In the genomic region with DNA sequence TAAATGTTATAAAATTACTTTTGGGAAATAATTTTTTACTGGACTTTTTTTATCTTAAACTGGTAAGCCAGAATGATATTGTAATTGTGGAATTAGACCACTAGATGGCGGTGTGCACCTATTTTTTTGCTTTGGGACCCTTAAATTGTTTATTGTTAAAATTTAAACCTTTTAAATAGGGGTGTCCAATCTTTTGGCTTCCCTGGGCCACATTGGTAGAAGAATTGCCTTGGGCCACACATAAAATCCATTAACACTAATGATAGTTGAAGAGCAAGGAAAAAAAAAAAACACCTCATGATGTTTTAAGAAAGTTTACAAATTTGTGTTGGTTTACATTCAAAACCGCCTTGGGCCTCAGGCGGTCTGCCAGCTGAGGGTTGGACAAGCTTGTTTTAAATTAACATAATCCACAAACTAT, we compare ENCODE assay signal across 2 cellular contexts.
TF ChIP-seq lines count a peak whose summit lies in the region.

No MANE protein-coding gene starts in this region.

TF ChIP-seq in SK-N-SH, 30 proteins besides CTCF, POLR2A, EP300 and RAD21:
- TF ChIP-seq TCF12 (IDR thresholded peaks at IDR 0.05) (no peak), CHD2 (IDR thresholded peaks at IDR 0.05; ENCODE audit: low read length, partially characterized antibody) (no peak), SMC3 (IDR thresholded peaks at IDR 0.05; ENCODE audit: low read depth, low read length) (peak; percentile 31; the same call in 1 of the 2 replicates)

TF ChIP-seq in SK-N-SH treated with all-trans-retinoic acid at 6 μM for 48 hours, 23 proteins besides CTCF, POLR2A, EP300 and RAD21:
- TF ChIP-seq SNAI2 (CRISPR knock-in tag; IDR thresholded peaks at IDR 0.05): no peak
- TF ChIP-seq, protein P1, sequence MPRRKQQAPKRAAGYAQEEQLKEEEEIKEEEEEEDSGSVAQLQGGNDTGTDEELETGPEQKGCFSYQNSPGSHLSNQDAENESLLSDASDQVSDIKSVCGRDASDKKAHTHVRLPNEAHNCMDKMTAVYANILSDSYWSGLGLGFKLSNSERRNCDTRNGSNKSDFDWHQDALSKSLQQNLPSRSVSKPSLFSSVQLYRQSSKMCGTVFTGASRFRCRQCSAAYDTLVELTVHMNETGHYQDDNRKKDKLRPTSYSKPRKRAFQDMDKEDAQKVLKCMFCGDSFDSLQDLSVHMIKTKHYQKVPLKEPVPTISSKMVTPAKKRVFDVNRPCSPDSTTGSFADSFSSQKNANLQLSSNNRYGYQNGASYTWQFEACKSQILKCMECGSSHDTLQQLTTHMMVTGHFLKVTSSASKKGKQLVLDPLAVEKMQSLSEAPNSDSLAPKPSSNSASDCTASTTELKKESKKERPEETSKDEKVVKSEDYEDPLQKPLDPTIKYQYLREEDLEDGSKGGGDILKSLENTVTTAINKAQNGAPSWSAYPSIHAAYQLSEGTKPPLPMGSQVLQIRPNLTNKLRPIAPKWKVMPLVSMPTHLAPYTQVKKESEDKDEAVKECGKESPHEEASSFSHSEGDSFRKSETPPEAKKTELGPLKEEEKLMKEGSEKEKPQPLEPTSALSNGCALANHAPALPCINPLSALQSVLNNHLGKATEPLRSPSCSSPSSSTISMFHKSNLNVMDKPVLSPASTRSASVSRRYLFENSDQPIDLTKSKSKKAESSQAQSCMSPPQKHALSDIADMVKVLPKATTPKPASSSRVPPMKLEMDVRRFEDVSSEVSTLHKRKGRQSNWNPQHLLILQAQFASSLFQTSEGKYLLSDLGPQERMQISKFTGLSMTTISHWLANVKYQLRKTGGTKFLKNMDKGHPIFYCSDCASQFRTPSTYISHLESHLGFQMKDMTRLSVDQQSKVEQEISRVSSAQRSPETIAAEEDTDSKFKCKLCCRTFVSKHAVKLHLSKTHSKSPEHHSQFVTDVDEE (CRISPR knock-in tag; IDR thresholded peaks at IDR 0.05): no peak
- no peak for TF ChIP-seq ZFP30 (CRISPR knock-in tag; IDR thresholded peaks at IDR 0.05)
- no peak for TF ChIP-seq OSR1 (CRISPR knock-in tag; IDR thresholded peaks at IDR 0.05)
- TF ChIP-seq ESRRG (CRISPR knock-in tag; IDR thresholded peaks at IDR 0.05): no peak
- TF ChIP-seq, protein P2, sequence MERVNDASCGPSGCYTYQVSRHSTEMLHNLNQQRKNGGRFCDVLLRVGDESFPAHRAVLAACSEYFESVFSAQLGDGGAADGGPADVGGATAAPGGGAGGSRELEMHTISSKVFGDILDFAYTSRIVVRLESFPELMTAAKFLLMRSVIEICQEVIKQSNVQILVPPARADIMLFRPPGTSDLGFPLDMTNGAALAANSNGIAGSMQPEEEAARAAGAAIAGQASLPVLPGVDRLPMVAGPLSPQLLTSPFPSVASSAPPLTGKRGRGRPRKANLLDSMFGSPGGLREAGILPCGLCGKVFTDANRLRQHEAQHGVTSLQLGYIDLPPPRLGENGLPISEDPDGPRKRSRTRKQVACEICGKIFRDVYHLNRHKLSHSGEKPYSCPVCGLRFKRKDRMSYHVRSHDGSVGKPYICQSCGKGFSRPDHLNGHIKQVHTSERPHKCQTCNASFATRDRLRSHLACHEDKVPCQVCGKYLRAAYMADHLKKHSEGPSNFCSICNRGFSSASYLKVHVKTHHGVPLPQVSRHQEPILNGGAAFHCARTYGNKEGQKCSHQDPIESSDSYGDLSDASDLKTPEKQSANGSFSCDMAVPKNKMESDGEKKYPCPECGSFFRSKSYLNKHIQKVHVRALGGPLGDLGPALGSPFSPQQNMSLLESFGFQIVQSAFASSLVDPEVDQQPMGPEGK (CRISPR knock-in tag; IDR thresholded peaks at IDR 0.05; ENCODE audit: borderline replicate concordance): no peak
- no peak for TF ChIP-seq TOX (CRISPR knock-in tag; IDR thresholded peaks at IDR 0.05; ENCODE audit: borderline replicate concordance)
- TF ChIP-seq ZC3H10 (CRISPR knock-in tag; IDR thresholded peaks at IDR 0.05): no peak
- no peak for TF ChIP-seq ZNF565 (CRISPR knock-in tag; conservative IDR thresholded peaks at IDR 0.05; ENCODE audit: low read depth)
- TF ChIP-seq BACH2 (CRISPR knock-in tag; IDR thresholded peaks at IDR 0.05; ENCODE audit: borderline replicate concordance): no peak
- TF ChIP-seq PPARA (CRISPR knock-in tag; IDR thresholded peaks at IDR 0.05; ENCODE audit: borderline replicate concordance): no peak
- no peak for TF ChIP-seq ZNF8 (CRISPR knock-in tag; IDR thresholded peaks at IDR 0.05)
- TF ChIP-seq, protein P3, sequence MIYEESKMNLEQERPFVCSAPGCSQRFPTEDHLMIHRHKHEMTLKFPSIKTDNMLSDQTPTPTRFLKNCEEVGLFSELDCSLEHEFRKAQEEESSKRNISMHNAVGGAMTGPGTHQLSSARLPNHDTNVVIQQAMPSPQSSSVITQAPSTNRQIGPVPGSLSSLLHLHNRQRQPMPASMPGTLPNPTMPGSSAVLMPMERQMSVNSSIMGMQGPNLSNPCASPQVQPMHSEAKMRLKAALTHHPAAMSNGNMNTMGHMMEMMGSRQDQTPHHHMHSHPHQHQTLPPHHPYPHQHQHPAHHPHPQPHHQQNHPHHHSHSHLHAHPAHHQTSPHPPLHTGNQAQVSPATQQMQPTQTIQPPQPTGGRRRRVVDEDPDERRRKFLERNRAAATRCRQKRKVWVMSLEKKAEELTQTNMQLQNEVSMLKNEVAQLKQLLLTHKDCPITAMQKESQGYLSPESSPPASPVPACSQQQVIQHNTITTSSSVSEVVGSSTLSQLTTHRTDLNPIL (CRISPR knock-in tag; IDR thresholded peaks at IDR 0.05; ENCODE audit: low read depth): no peak
- TF ChIP-seq TCF4 (CRISPR knock-in tag; IDR thresholded peaks at IDR 0.05; ENCODE audit: borderline replicate concordance): no peak
- no peak for TF ChIP-seq ZFP3 (CRISPR knock-in tag; IDR thresholded peaks at IDR 0.05)
- TF ChIP-seq, protein P4, sequence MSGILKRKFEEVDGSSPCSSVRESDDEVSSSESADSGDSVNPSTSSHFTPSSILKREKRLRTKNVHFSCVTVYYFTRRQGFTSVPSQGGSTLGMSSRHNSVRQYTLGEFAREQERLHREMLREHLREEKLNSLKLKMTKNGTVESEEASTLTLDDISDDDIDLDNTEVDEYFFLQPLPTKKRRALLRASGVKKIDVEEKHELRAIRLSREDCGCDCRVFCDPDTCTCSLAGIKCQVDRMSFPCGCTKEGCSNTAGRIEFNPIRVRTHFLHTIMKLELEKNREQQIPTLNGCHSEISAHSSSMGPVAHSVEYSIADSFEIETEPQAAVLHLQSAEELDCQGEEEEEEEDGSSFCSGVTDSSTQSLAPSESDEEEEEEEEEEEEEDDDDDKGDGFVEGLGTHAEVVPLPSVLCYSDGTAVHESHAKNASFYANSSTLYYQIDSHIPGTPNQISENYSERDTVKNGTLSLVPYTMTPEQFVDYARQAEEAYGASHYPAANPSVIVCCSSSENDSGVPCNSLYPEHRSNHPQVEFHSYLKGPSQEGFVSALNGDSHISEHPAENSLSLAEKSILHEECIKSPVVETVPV (CRISPR knock-in tag; IDR thresholded peaks at IDR 0.05): no peak
